18 cellular contexts compared by ENCODE assay signal in genomic region chr1:183910780-183911179, GRCh38.
DNase-seq lines count a peak whose midpoint lies in the region; ATAC-seq and TF ChIP-seq lines count a peak whose summit lies in the region.
"Had no signal": no experiment of that assay in that cellular context is flagged by ENCODE, and none has a peak within 500 bp of the region (broad histone marks: within the 10 kb centered on the region; RNA-seq: fewer than 3 reads in every experiment).

No MANE protein-coding gene starts in this region.

- peaks cover 65 to 100% (median 71%) of the 10 kb centered on the region in 10 experiments for H3K4me1 ChIP-seq in BLaER1 treated with 17β-estradiol and CSF1 and Interleukin-3, amounts not matched to agents 10 nM and 100 nM

- H3K4me1 Mint-ChIP-seq in central memory CD8-positive, alpha-beta T cell, result peaks cover 3% of the 10 kb centered on the region
- peaks cover 21% of the 10 kb centered on the region for H3K4me1 Mint-ChIP-seq in osteocyte (ENCODE audit: unreplicated experiment)
- peaks cover 26% of the 10 kb centered on the region for H3K4me1 Mint-ChIP-seq in activated CD8-positive, alpha-beta memory T cell treated with anti-CD3 and anti-CD28 coated beads, Interleukin-2, amount 10 ng/mL, durations not matched to agents 7 days and 5 days
- peaks cover 31% of the 10 kb centered on the region for H3K4me1 Mint-ChIP-seq in T-helper 2 cell treated with Interferon-gamma antibody and Interleukin-4, amounts not matched to agents 5 μg/mL and 100 μg/mL, for 36 hours (ENCODE audit: low read depth)

- H3K27me3 Mint-ChIP-seq in central memory CD8-positive, alpha-beta T cell, result no peaks in the 10 kb centered on the region
- H3K27me3 Mint-ChIP-seq in osteocyte (ENCODE audit: unreplicated experiment), result no peaks in the 10 kb centered on the region
- peaks cover 3% of the 10 kb centered on the region for H3K27me3 Mint-ChIP-seq in activated CD8-positive, alpha-beta memory T cell treated with anti-CD3 and anti-CD28 coated beads, Interleukin-2, amount 10 ng/mL, durations not matched to agents 7 days and 5 days
- no peaks in the 10 kb centered on the region for H3K27me3 Mint-ChIP-seq in T-helper 2 cell treated with Interferon-gamma antibody and Interleukin-4, amounts not matched to agents 5 μg/mL and 100 μg/mL, for 36 hours (ENCODE audit: low read depth)

- peak overlapping the region; percentile 75 to 95 (median 86) for H3K27ac ChIP-seq in BLaER1 treated with 17β-estradiol and CSF1 and Interleukin-3, amounts not matched to agents 10 nM and 100 nM
- H3K27ac ChIP-seq: right lobe of liver had no signal

- no peaks in the 10 kb centered on the region for H4K20me1 ChIP-seq in BLaER1 treated with 17β-estradiol and CSF1 and Interleukin-3, amounts not matched to agents 10 nM and 100 nM

- CTCF ChIA-PET in activated CD8-positive, alpha-beta memory T cell treated with anti-CD3 and anti-CD28 coated beads, Interleukin-2, amount 10 ng/mL, durations not matched to agents 7 days and 5 days (lab: Charles Lee), result interaction anchor here (1.5 kb wide), 2 partner anchors 10 to 255 kb away, joined by 3 to 4 read pairs; no protein-coding TSS in a partner anchor

- no peak for DNase-seq in central memory CD8-positive, alpha-beta T cell (ENCODE audit: low spot score in 2 of 2)
- DNase-seq in osteocyte (ENCODE audit: extremely low spot score, unreplicated experiment), result no peak
- DNase-seq in SHP77 treated with DMSO at 0.1 percent for 48 hours (lab: John Stamatoyannopoulos, UW), result no peak
- DNase-seq in ureter (ENCODE audit: low spot score), result no peak
- DNase-seq in activated CD8-positive, alpha-beta memory T cell treated with anti-CD3 and anti-CD28 coated beads, Interleukin-2, amount 10 ng/mL, durations not matched to agents 7 days and 5 days, result no peak
- no peak for DNase-seq in T-helper 2 cell treated with Interferon-gamma antibody and Interleukin-4, amounts not matched to agents 5 μg/mL and 100 μg/mL, for 36 hours (ENCODE audit: low spot score)
- DNase-seq: activated CD4-positive, alpha-beta T cell treated with anti-CD3 and anti-CD28 coated beads, Interleukin-2, amount 50 U/mL, for 4 hours; anterior cingulate cortex; GF-D8; immature natural killer cell; NCI-H1436 treated with DMSO at 0.1 percent for 48 hours; right lobe of liver; SK-N-SH; stimulated activated CD4-positive, alpha-beta T cell treated with anti-CD3 and anti-CD28 coated beads, Interleukin-4, amount 100 ng/mL, for 1 hour; stimulated activated CD8-positive, alpha-beta memory T cell treated with anti-CD3 and anti-CD28 coated beads, Interleukin-4, amount 100 ng/mL, for 48 hours; upper lobe of left lung had no signal

- peaks cover 71 to 96% (median 87%) of the 10 kb centered on the region in 11 experiments for H3K36me3 ChIP-seq in BLaER1 treated with 17β-estradiol and CSF1 and Interleukin-3, amounts not matched to agents 10 nM and 100 nM

- no peaks in the 10 kb centered on the region for H3K27me3 ChIP-seq in BLaER1 treated with 17β-estradiol and CSF1 and Interleukin-3, amounts not matched to agents 10 nM and 100 nM
- H3K27me3 ChIP-seq: right lobe of liver, upper lobe of left lung had no signal

- H3K9me3 ChIP-seq in BLaER1 treated with 17β-estradiol and CSF1 and Interleukin-3, amounts not matched to agents 10 nM and 100 nM (replicated peaks in 1 of 11), result peaks cover 0 to 38% (median 23%) of the 10 kb centered on the region in 11 experiments; a peak in 17 of 22 replicates
- H3K9me3 ChIP-seq: right lobe of liver, SK-N-SH, upper lobe of left lung had no signal

- peak overlapping the region; percentile 1 for H3K27ac Mint-ChIP-seq in central memory CD8-positive, alpha-beta T cell (ENCODE audit: low read depth)
- H3K27ac Mint-ChIP-seq in osteocyte (ENCODE audit: unreplicated experiment), result peak overlapping the region; percentile 11
- H3K27ac Mint-ChIP-seq in activated CD8-positive, alpha-beta memory T cell treated with anti-CD3 and anti-CD28 coated beads, Interleukin-2, amount 10 ng/mL, durations not matched to agents 7 days and 5 days, result no peak overlapping the region
- H3K27ac Mint-ChIP-seq in T-helper 2 cell treated with Interferon-gamma antibody and Interleukin-4, amounts not matched to agents 5 μg/mL and 100 μg/mL, for 36 hours, result no peak overlapping the region
- H3K27ac Mint-ChIP-seq: immature natural killer cell had no signal

- H3K36me3 Mint-ChIP-seq in central memory CD8-positive, alpha-beta T cell (ENCODE audit: insufficient read depth), result peaks cover 4% of the 10 kb centered on the region
- peaks cover 74% of the 10 kb centered on the region for H3K36me3 Mint-ChIP-seq in osteocyte (ENCODE audit: unreplicated experiment)
- H3K36me3 Mint-ChIP-seq in activated CD8-positive, alpha-beta memory T cell treated with anti-CD3 and anti-CD28 coated beads, Interleukin-2, amount 10 ng/mL, durations not matched to agents 7 days and 5 days, result peaks cover 18% of the 10 kb centered on the region
- peaks cover 11% of the 10 kb centered on the region for H3K36me3 Mint-ChIP-seq in T-helper 2 cell treated with Interferon-gamma antibody and Interleukin-4, amounts not matched to agents 5 μg/mL and 100 μg/mL, for 36 hours (ENCODE audit: low read depth)
- H3K36me3 Mint-ChIP-seq: immature natural killer cell had no signal

- peak overlapping the region; percentile 76 to 89 (median 83); a peak in 21 of 22 replicates for H3K4me2 ChIP-seq in BLaER1 treated with 17β-estradiol and CSF1 and Interleukin-3, amounts not matched to agents 10 nM and 100 nM
- H3K4me2 ChIP-seq: SK-N-SH had no signal

- ATAC-seq in HG03432 (IDR thresholded peaks at IDR 0.05; ENCODE audit: unreplicated experiment), result peak; percentile 1
- no peak for ATAC-seq in central memory CD8-positive, alpha-beta T cell (replicated peaks; ENCODE audit: extremely low read depth, poor library complexity, severe bottlenecking)
- ATAC-seq in activated CD8-positive, alpha-beta memory T cell treated with anti-CD3 and anti-CD28 coated beads, Interleukin-2, amount 10 ng/mL, durations not matched to agents 7 days and 5 days, result no peak

- TF ChIP-seq CTCF in osteocyte (IDR thresholded peaks at IDR 0.05), result no peak

- no peaks in the 10 kb centered on the region for H3K9me3 Mint-ChIP-seq in central memory CD8-positive, alpha-beta T cell
- no peaks in the 10 kb centered on the region for H3K9me3 Mint-ChIP-seq in osteocyte (ENCODE audit: unreplicated experiment)
- no peaks in the 10 kb centered on the region for H3K9me3 Mint-ChIP-seq in activated CD8-positive, alpha-beta memory T cell treated with anti-CD3 and anti-CD28 coated beads, Interleukin-2, amount 10 ng/mL, durations not matched to agents 7 days and 5 days (ENCODE audit: low read depth)
- no peaks in the 10 kb centered on the region for H3K9me3 Mint-ChIP-seq in T-helper 2 cell treated with Interferon-gamma antibody and Interleukin-4, amounts not matched to agents 5 μg/mL and 100 μg/mL, for 36 hours
- H3K9me3 Mint-ChIP-seq: immature natural killer cell had no signal

- H3K9ac ChIP-seq in BLaER1 treated with 17β-estradiol and CSF1 and Interleukin-3, amounts not matched to agents 10 nM and 100 nM, result peak overlapping the region; percentile 55 to 85 (median 73)
- H3K9ac ChIP-seq: SK-N-SH had no signal

- no peak overlapping the region for H3K4me3 ChIP-seq in BLaER1 treated with 17β-estradiol and CSF1 and Interleukin-3, amounts not matched to agents 10 nM and 100 nM
- H3K4me3 ChIP-seq: right lobe of liver, upper lobe of left lung had no signal

- H3K4me3 Mint-ChIP-seq in central memory CD8-positive, alpha-beta T cell, result no peak overlapping the region
- no peak overlapping the region for H3K4me3 Mint-ChIP-seq in osteocyte (ENCODE audit: unreplicated experiment)
- H3K4me3 Mint-ChIP-seq in activated CD8-positive, alpha-beta memory T cell treated with anti-CD3 and anti-CD28 coated beads, Interleukin-2, amount 10 ng/mL, durations not matched to agents 7 days and 5 days, result no peak overlapping the region
- H3K4me3 Mint-ChIP-seq in T-helper 2 cell treated with Interferon-gamma antibody and Interleukin-4, amounts not matched to agents 5 μg/mL and 100 μg/mL, for 36 hours, result no peak overlapping the region
- H3K4me3 Mint-ChIP-seq: immature natural killer cell had no signal

Comparison
In these comparisons a context has a peak if more than half of its experiments do, and no peak if none do; other contexts are left out.
1. H3K27ac Mint-ChIP-seq: peak in central memory CD8-positive, alpha-beta T cell (single experiment) and osteocyte (single experiment); none in activated CD8-positive, alpha-beta memory T cell treated with anti-CD3 and anti-CD28 coated beads, Interleukin-2, amount 10 ng/mL, durations not matched to agents 7 days and 5 days (single experiment) and T-helper 2 cell treated with Interferon-gamma antibody and Interleukin-4, amounts not matched to agents 5 μg/mL and 100 μg/mL, for 36 hours (single experiment).